Comparison of ENCODE assay signal across 1 cellular context in genomic region chr7:92769844-92770243, GRCh38.
TF ChIP-seq lines count a peak whose summit lies in the region.

No MANE protein-coding gene starts in this region.

TF ChIP-seq in WTC11, 78 proteins besides CTCF, POLR2A, EP300 and RAD21 (continued from another document):
- TF ChIP-seq USF2 (CRISPR knock-in tag; IDR thresholded peaks at IDR 0.05) (no peak), AFF4 (CRISPR knock-in tag; IDR thresholded peaks at IDR 0.05; ENCODE audit: borderline replicate concordance) (no peak), MYBL2 (CRISPR knock-in tag; IDR thresholded peaks at IDR 0.05) (no peak), FOXP4 (CRISPR knock-in tag; IDR thresholded peaks at IDR 0.05) (no peak), ARID4B (CRISPR knock-in tag; IDR thresholded peaks at IDR 0.05; ENCODE audit: borderline replicate concordance) (no peak), ZNF138 (CRISPR knock-in tag; conservative IDR thresholded peaks at IDR 0.05) (no peak), FOXJ3 (CRISPR knock-in tag; IDR thresholded peaks at IDR 0.05; ENCODE audit: borderline replicate concordance) (no peak), CREM (CRISPR knock-in tag; IDR thresholded peaks at IDR 0.05) (no peak), ATF6 (CRISPR knock-in tag; IDR thresholded peaks at IDR 0.05) (no peak), NR1H2 (CRISPR knock-in tag; IDR thresholded peaks at IDR 0.05) (no peak), ATF2 (CRISPR knock-in tag; IDR thresholded peaks at IDR 0.05; ENCODE audit: borderline replicate concordance, low read depth) (no peak), ZNF416 (CRISPR knock-in tag; IDR thresholded peaks at IDR 0.05) (no peak)
